In genomic region chr7:6238309-6238925, GRCh38 we compare ENCODE assay signal across 1 cellular context.
TF ChIP-seq lines count a peak whose summit lies in the region.

No MANE protein-coding gene starts in this region.

TF ChIP-seq in HepG2, 621 proteins besides CTCF, POLR2A, EP300 and RAD21 (continued from another document and continues in another):
- no peak for TF ChIP-seq ATF6 (CRISPR knock-in tag; conservative IDR thresholded peaks at IDR 0.05)
- no peak for TF ChIP-seq TBX2 (CRISPR knock-in tag; IDR thresholded peaks at IDR 0.05; ENCODE audit: borderline replicate concordance)
- TF ChIP-seq SIX1 (CRISPR knock-in tag; IDR thresholded peaks at IDR 0.05; ENCODE audit: borderline replicate concordance): no peak; the same call in 1 of the 2 replicates
- TF ChIP-seq ZNF784 (CRISPR knock-in tag; IDR thresholded peaks at IDR 0.05; ENCODE audit: borderline replicate concordance): no peak
- no peak for TF ChIP-seq ZSCAN25 (CRISPR knock-in tag; IDR thresholded peaks at IDR 0.05)
- TF ChIP-seq HMG20A (CRISPR knock-in tag; IDR thresholded peaks at IDR 0.05; ENCODE audit: borderline replicate concordance): peak; percentile 98
- no peak for TF ChIP-seq GLMP (CRISPR knock-in tag; IDR thresholded peaks at IDR 0.05; ENCODE audit: borderline replicate concordance)
- no peak for TF ChIP-seq MXD1 (CRISPR knock-in tag; IDR thresholded peaks at IDR 0.05)
- TF ChIP-seq MEIS2 (CRISPR knock-in tag; IDR thresholded peaks at IDR 0.05): no peak
- TF ChIP-seq THAP11 (CRISPR knock-in tag; IDR thresholded peaks at IDR 0.05): peak; percentile 69
- TF ChIP-seq ZNF770 (CRISPR knock-in tag; IDR thresholded peaks at IDR 0.05): no peak
- no peak for TF ChIP-seq PBX3 (CRISPR knock-in tag; IDR thresholded peaks at IDR 0.05; ENCODE audit: borderline replicate concordance)
- no peak for TF ChIP-seq GABPB1 (CRISPR knock-in tag; IDR thresholded peaks at IDR 0.05)
- TF ChIP-seq ZNF652 (CRISPR knock-in tag; IDR thresholded peaks at IDR 0.05; ENCODE audit: borderline replicate concordance, low read depth): no peak
- TF ChIP-seq MBD4 (IDR thresholded peaks at IDR 0.05; ENCODE audit: borderline replicate concordance, low read length): peak; percentile 85; the same call in 1 of the 2 replicates
- TF ChIP-seq ZNF598 (CRISPR knock-in tag; IDR thresholded peaks at IDR 0.05; ENCODE audit: borderline replicate concordance): no peak
- no peak for TF ChIP-seq ZHX2 (IDR thresholded peaks at IDR 0.05; ENCODE audit: low read depth)
- TF ChIP-seq ZHX2 (CRISPR knock-in tag; IDR thresholded peaks at IDR 0.05; ENCODE audit: borderline replicate concordance): no peak
- TF ChIP-seq ZNF552 (CRISPR knock-in tag; IDR thresholded peaks at IDR 0.05; ENCODE audit: borderline replicate concordance): no peak
- no peak for TF ChIP-seq SATB2 (CRISPR knock-in tag; IDR thresholded peaks at IDR 0.05)
- TF ChIP-seq YEATS4 (CRISPR knock-in tag; IDR thresholded peaks at IDR 0.05; ENCODE audit: borderline replicate concordance): no peak
- no peak for TF ChIP-seq HMGA1 (CRISPR knock-in tag; conservative IDR thresholded peaks at IDR 0.05)
- no peak for TF ChIP-seq TAF15 (IDR thresholded peaks at IDR 0.05; ENCODE audit: low read depth, low read length, poor library complexity, severe bottlenecking)
- no peak for TF ChIP-seq ZC3H4 (CRISPR knock-in tag; IDR thresholded peaks at IDR 0.05; ENCODE audit: borderline replicate concordance)
- TF ChIP-seq ZNF276 (CRISPR knock-in tag; IDR thresholded peaks at IDR 0.05; ENCODE audit: low read depth): no peak
- no peak for TF ChIP-seq ZFY (CRISPR knock-in tag; IDR thresholded peaks at IDR 0.05)
- no peak for TF ChIP-seq SCMH1 (CRISPR knock-in tag; IDR thresholded peaks at IDR 0.05; ENCODE audit: borderline replicate concordance)
- TF ChIP-seq ZBTB42 (CRISPR knock-in tag; IDR thresholded peaks at IDR 0.05): no peak
- TF ChIP-seq ZNF441 (CRISPR knock-in tag; IDR thresholded peaks at IDR 0.05; ENCODE audit: borderline replicate concordance): no peak
- no peak for TF ChIP-seq ZNF574 (CRISPR knock-in tag; IDR thresholded peaks at IDR 0.05)
- TF ChIP-seq TOE1 (CRISPR knock-in tag; IDR thresholded peaks at IDR 0.05): no peak
- no peak for TF ChIP-seq ZNF850 (CRISPR knock-in tag; conservative IDR thresholded peaks at IDR 0.05)
- TF ChIP-seq ELK4 (CRISPR knock-in tag; IDR thresholded peaks at IDR 0.05; ENCODE audit: borderline replicate concordance): no peak
- no peak for TF ChIP-seq ZNF639 (CRISPR knock-in tag; conservative IDR thresholded peaks at IDR 0.05)
- no peak for TF ChIP-seq GTF2F1 (IDR thresholded peaks at IDR 0.05; ENCODE audit: low read length)
- TF ChIP-seq MIXL1 (CRISPR knock-in tag; IDR thresholded peaks at IDR 0.05): peak; percentile 93
- TF ChIP-seq NR3C1 (CRISPR knock-in tag; IDR thresholded peaks at IDR 0.05): no peak
- TF ChIP-seq ZNF619 (CRISPR knock-in tag; IDR thresholded peaks at IDR 0.05): no peak
- no peak for TF ChIP-seq U2AF1 (optimal IDR thresholded peaks at IDR 0.05; ENCODE audit: low read depth, low read length)
- TF ChIP-seq ZNF737 (CRISPR knock-in tag; IDR thresholded peaks at IDR 0.05; ENCODE audit: borderline replicate concordance): no peak
- no peak for TF ChIP-seq SAFB2 (CRISPR knock-in tag; IDR thresholded peaks at IDR 0.05; ENCODE audit: borderline replicate concordance, low read depth)
